36 cellular contexts compared by ENCODE assay signal in genomic region chr1:225892307-225892706, GRCh38. TPM values are rescaled to one million over a fixed set of nuclear protein-coding genes. Genes with fewer than 3 reads are reported as not detected.
"Had no signal": no experiment of that assay in that cellular context is flagged by ENCODE, and none has a peak within 500 bp of the region (broad histone marks: within the 10 kb centered on the region; RNA-seq: fewer than 3 reads in every experiment).

No MANE protein-coding gene starts in this region.

- ATAC-seq: activated CD8-positive, alpha-beta memory T cell treated with anti-CD3 and anti-CD28 coated beads, Interleukin-2, amount 10 ng/mL, durations not matched to agents 7 days and 5 days; activated T-cell treated with anti-CD3 and anti-CD28 coated beads, Interleukin-2, amount 50 U/mL, for 72 hours; activated T-helper 17 cell treated with anti-CD3 and anti-CD28 coated beads, Interleukin-2, amount 50 U/mL, for 72 hours; PC-3 had no signal

- H3K4me3 ChIP-seq: cardiac muscle cell, MG63, Peyer's patch had no signal

- H3K9me3 ChIP-seq: MG63, Peyer's patch had no signal

- H3K36me3 ChIP-seq: cardiac muscle cell, MG63, Peyer's patch had no signal

- DNase-seq: activated CD4-positive, alpha-beta memory T cell treated with anti-CD3 and anti-CD28 coated beads, Interleukin-2, amount 10 ng/mL, durations not matched to agents 7 days and 5 days; activated CD4-positive, alpha-beta T cell treated with anti-CD3 and anti-CD28 coated beads for 1 hour; activated CD4-positive, alpha-beta T cell treated with anti-CD3 and anti-CD28 coated beads for 48 hours; activated CD4-positive, CD25-positive, alpha-beta regulatory T cell; activated CD8-positive, alpha-beta memory T cell treated with anti-CD3 and anti-CD28 coated beads for 24 hours; activated CD8-positive, alpha-beta memory T cell treated with anti-CD3 and anti-CD28 coated beads, Interleukin-2, amount 10 ng/mL, durations not matched to agents 7 days and 5 days; activated CD8-positive, alpha-beta memory T cell treated with anti-CD3 and anti-CD28 coated beads, Interleukin-2, amount 50 U/mL, for 48 hours; activated effector memory CD4-positive, alpha-beta T cell treated with anti-CD3 and anti-CD28 coated beads, Interleukin-2, amount 50 U/mL, for 16 hours; activated naive CD4-positive, alpha-beta T cell; activated naive CD4-positive, alpha-beta T cell treated with anti-CD3 and anti-CD28 coated beads, Interleukin-2, amount 50 U/mL, for 16 hours; activated naive CD8-positive, alpha-beta T cell treated with anti-CD3 and anti-CD28 coated beads for 36 hours; activated T-cell treated with anti-CD3 and anti-CD28 coated beads, Interleukin-2, amount 50 U/mL, for 1 hour; activated T-cell treated with anti-CD3 and anti-CD28 coated beads, Interleukin-2, amount 50 U/mL, for 72 hours; amniotic stem cell; Kasumi-1; MG63; NCI-H1048; NCI-H1105 treated with DMSO at 0.1 percent for 48 hours; NCI-H1436; NCI-H1694; NCI-H1930; NCI-H2081 treated with DMSO at 0.1 percent for 48 hours; NCI-H345; NCI-H524 treated with DMSO at 0.1 percent for 48 hours; NK-92 treated with Interleukin-12 subunit alpha and Interleukin-12 subunit beta, amount 100 ng/mL, for 24 hours; PC-3; Peyer's patch; RPMI8226; SW 1271; T-helper 1 cell; T-helper 2 cell; T-helper 9 cell had no signal

- H3K27me3 ChIP-seq: cardiac muscle cell, MG63, Peyer's patch had no signal

- H3K27ac ChIP-seq: cardiac muscle cell, Peyer's patch, VCaP had no signal

RNA-seq across cellular contexts. Expression of gene LEFTY1, which starts 3.4 kb away (rescaled TPM):
- total RNA-seq: activated CD4-positive, alpha-beta memory T cell treated with anti-CD3 and anti-CD28 coated beads, Interleukin-2, amount 10 ng/mL, durations not matched to agents 7 days and 5 days; activated CD8-positive, alpha-beta memory T cell treated with anti-CD3 and anti-CD28 coated beads, Interleukin-2, amount 10 ng/mL, durations not matched to agents 7 days and 5 days; activated T-cell treated with anti-CD3 and anti-CD28 coated beads, Interleukin-2, amount 50 U/mL, for 72 hours; activated T-helper 17 cell treated with anti-CD3 and anti-CD28 coated beads, Interleukin-2, amount 50 U/mL, for 72 hours; NCI-H460; PC-3 had no signal
- polyA plus RNA-seq: cardiac muscle cell had no signal

RNA-seq across cellular contexts. Expression of gene LEFTY2, which starts 48.7 kb away (rescaled TPM):
- total RNA-seq: activated CD4-positive, alpha-beta memory T cell treated with anti-CD3 and anti-CD28 coated beads, Interleukin-2, amount 10 ng/mL, durations not matched to agents 7 days and 5 days; activated CD8-positive, alpha-beta memory T cell treated with anti-CD3 and anti-CD28 coated beads, Interleukin-2, amount 10 ng/mL, durations not matched to agents 7 days and 5 days; activated naive CD8-positive, alpha-beta T cell treated with anti-CD3 and anti-CD28 coated beads for 36 hours; activated T-cell treated with anti-CD3 and anti-CD28 coated beads, Interleukin-2, amount 50 U/mL, for 72 hours; activated T-helper 17 cell treated with anti-CD3 and anti-CD28 coated beads, Interleukin-2, amount 50 U/mL, for 72 hours; NCI-H460; PC-3; Peyer's patch had no signal
